1 cellular context compared by ENCODE assay signal in the genomic region with DNA sequence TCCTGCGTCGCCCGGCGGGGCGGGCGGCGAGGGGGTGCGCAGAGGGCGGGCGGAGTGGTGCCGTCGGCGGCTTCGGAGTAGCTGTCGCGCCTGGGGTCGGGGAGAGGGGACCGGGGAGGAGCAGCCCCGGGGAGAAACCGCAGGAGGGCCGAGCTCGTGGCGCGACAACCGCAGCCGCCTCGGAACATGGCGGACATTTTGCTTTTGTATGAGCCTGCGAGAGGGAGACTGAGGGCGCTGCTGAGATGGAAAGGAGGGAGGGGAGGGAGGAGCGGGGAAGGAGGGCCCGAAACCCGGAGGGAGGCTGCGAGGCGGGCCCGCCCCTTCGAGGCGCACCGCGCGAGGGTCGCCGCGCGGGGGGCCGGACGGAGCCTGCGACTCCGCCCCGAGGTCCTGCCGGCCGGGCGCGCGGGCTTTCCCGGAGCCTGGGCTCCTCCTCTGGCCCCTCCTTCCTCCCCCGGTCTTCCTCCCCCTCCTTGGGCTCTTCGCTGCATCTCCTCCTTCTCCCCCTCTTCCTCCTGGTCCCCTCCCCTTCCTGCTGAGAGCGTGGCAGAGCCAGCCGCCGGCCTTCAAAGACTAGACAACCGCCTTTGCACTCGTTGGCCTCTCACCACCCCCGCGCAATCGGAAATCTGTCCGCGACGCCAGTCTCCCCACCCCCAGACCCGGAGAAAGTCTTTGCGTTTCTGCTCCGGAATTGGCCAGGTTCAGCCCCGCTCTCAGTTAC.
TF ChIP-seq lines count a peak whose summit lies in the region.

No MANE protein-coding gene starts in this region.

TF ChIP-seq in K562, 482 proteins besides CTCF, POLR2A, EP300 and RAD21 (continued from another document and continues in another):
- TF ChIP-seq, protein P1, sequence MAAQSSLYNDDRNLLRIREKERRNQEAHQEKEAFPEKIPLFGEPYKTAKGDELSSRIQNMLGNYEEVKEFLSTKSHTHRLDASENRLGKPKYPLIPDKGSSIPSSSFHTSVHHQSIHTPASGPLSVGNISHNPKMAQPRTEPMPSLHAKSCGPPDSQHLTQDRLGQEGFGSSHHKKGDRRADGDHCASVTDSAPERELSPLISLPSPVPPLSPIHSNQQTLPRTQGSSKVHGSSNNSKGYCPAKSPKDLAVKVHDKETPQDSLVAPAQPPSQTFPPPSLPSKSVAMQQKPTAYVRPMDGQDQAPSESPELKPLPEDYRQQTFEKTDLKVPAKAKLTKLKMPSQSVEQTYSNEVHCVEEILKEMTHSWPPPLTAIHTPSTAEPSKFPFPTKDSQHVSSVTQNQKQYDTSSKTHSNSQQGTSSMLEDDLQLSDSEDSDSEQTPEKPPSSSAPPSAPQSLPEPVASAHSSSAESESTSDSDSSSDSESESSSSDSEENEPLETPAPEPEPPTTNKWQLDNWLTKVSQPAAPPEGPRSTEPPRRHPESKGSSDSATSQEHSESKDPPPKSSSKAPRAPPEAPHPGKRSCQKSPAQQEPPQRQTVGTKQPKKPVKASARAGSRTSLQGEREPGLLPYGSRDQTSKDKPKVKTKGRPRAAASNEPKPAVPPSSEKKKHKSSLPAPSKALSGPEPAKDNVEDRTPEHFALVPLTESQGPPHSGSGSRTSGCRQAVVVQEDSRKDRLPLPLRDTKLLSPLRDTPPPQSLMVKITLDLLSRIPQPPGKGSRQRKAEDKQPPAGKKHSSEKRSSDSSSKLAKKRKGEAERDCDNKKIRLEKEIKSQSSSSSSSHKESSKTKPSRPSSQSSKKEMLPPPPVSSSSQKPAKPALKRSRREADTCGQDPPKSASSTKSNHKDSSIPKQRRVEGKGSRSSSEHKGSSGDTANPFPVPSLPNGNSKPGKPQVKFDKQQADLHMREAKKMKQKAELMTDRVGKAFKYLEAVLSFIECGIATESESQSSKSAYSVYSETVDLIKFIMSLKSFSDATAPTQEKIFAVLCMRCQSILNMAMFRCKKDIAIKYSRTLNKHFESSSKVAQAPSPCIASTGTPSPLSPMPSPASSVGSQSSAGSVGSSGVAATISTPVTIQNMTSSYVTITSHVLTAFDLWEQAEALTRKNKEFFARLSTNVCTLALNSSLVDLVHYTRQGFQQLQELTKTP (IDR thresholded peaks at IDR 0.05; ENCODE audit: low read depth in 1 of 2, partially characterized antibody in 2 of 2) = no peak
- TF ChIP-seq, protein P2, sequence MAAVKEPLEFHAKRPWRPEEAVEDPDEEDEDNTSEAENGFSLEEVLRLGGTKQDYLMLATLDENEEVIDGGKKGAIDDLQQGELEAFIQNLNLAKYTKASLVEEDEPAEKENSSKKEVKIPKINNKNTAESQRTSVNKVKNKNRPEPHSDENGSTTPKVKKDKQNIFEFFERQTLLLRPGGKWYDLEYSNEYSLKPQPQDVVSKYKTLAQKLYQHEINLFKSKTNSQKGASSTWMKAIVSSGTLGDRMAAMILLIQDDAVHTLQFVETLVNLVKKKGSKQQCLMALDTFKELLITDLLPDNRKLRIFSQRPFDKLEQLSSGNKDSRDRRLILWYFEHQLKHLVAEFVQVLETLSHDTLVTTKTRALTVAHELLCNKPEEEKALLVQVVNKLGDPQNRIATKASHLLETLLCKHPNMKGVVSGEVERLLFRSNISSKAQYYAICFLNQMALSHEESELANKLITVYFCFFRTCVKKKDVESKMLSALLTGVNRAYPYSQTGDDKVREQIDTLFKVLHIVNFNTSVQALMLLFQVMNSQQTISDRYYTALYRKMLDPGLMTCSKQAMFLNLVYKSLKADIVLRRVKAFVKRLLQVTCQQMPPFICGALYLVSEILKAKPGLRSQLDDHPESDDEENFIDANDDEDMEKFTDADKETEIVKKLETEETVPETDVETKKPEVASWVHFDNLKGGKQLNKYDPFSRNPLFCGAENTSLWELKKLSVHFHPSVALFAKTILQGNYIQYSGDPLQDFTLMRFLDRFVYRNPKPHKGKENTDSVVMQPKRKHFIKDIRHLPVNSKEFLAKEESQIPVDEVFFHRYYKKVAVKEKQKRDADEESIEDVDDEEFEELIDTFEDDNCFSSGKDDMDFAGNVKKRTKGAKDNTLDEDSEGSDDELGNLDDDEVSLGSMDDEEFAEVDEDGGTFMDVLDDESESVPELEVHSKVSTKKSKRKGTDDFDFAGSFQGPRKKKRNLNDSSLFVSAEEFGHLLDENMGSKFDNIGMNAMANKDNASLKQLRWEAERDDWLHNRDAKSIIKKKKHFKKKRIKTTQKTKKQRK (IDR thresholded peaks at IDR 0.05; ENCODE audit: borderline replicate concordance, low read depth, low read length) = no peak
- TF ChIP-seq NRF1 (conservative IDR thresholded peaks at IDR 0.05 in 1 of 2, IDR thresholded peaks at IDR 0.05 in 1 of 2) (peak; percentile 61 to 65), FUS (optimal IDR thresholded peaks at IDR 0.05; ENCODE audit: low read depth, low read length) (no peak), CEBPG (CRISPR knock-in tag; IDR thresholded peaks at IDR 0.05) (no peak), CEBPG (tag; conservative IDR thresholded peaks at IDR 0.05 in 1 of 2, IDR thresholded peaks at IDR 0.05 in 1 of 2) (no peak), ZNF696 (CRISPR knock-in tag; conservative IDR thresholded peaks at IDR 0.05) (no peak), KDM4B (IDR thresholded peaks at IDR 0.05; ENCODE audit: borderline replicate concordance in 2 of 2, low read depth in 1 of 2) (peak in 1 of 2 experiments; percentile 84; a peak in 2 of 4 replicates), POLR3A (IDR thresholded peaks at IDR 0.05; ENCODE audit: borderline replicate concordance, extremely low read depth, insufficient read depth, insufficient read length) (no peak), ZNF780A (CRISPR knock-in tag; IDR thresholded peaks at IDR 0.05) (no peak), SIN3A (IDR thresholded peaks at IDR 0.05; ENCODE audit: borderline replicate concordance in 2 of 2, control insufficient read depth in 1 of 2, low read depth in 2 of 2, low read length in 2 of 2) (0 out of 4 replicates have a peak, but pooled peaks have one; percentile 39 to 50), TAF15 (IDR thresholded peaks at IDR 0.05; ENCODE audit: low read depth, low read length) (no peak), CBX1 (IDR thresholded peaks at IDR 0.05; ENCODE audit: low read depth) (no peak), HEY1 (CRISPR knock-in tag; IDR thresholded peaks at IDR 0.05; ENCODE audit: borderline replicate concordance) (no peak), TAF9B (IDR thresholded peaks at IDR 0.05; ENCODE audit: partially characterized antibody) (peak; percentile 54), NCOA4 (IDR thresholded peaks at IDR 0.05; ENCODE audit: partially characterized antibody) (no peak), YBX1 (IDR thresholded peaks at IDR 0.05) (no peak), CBFB (CRISPR knock-in tag; IDR thresholded peaks at IDR 0.05) (no peak), TSC22D4 (tag; IDR thresholded peaks at IDR 0.05) (no peak)
- TF ChIP-seq, protein P3, sequence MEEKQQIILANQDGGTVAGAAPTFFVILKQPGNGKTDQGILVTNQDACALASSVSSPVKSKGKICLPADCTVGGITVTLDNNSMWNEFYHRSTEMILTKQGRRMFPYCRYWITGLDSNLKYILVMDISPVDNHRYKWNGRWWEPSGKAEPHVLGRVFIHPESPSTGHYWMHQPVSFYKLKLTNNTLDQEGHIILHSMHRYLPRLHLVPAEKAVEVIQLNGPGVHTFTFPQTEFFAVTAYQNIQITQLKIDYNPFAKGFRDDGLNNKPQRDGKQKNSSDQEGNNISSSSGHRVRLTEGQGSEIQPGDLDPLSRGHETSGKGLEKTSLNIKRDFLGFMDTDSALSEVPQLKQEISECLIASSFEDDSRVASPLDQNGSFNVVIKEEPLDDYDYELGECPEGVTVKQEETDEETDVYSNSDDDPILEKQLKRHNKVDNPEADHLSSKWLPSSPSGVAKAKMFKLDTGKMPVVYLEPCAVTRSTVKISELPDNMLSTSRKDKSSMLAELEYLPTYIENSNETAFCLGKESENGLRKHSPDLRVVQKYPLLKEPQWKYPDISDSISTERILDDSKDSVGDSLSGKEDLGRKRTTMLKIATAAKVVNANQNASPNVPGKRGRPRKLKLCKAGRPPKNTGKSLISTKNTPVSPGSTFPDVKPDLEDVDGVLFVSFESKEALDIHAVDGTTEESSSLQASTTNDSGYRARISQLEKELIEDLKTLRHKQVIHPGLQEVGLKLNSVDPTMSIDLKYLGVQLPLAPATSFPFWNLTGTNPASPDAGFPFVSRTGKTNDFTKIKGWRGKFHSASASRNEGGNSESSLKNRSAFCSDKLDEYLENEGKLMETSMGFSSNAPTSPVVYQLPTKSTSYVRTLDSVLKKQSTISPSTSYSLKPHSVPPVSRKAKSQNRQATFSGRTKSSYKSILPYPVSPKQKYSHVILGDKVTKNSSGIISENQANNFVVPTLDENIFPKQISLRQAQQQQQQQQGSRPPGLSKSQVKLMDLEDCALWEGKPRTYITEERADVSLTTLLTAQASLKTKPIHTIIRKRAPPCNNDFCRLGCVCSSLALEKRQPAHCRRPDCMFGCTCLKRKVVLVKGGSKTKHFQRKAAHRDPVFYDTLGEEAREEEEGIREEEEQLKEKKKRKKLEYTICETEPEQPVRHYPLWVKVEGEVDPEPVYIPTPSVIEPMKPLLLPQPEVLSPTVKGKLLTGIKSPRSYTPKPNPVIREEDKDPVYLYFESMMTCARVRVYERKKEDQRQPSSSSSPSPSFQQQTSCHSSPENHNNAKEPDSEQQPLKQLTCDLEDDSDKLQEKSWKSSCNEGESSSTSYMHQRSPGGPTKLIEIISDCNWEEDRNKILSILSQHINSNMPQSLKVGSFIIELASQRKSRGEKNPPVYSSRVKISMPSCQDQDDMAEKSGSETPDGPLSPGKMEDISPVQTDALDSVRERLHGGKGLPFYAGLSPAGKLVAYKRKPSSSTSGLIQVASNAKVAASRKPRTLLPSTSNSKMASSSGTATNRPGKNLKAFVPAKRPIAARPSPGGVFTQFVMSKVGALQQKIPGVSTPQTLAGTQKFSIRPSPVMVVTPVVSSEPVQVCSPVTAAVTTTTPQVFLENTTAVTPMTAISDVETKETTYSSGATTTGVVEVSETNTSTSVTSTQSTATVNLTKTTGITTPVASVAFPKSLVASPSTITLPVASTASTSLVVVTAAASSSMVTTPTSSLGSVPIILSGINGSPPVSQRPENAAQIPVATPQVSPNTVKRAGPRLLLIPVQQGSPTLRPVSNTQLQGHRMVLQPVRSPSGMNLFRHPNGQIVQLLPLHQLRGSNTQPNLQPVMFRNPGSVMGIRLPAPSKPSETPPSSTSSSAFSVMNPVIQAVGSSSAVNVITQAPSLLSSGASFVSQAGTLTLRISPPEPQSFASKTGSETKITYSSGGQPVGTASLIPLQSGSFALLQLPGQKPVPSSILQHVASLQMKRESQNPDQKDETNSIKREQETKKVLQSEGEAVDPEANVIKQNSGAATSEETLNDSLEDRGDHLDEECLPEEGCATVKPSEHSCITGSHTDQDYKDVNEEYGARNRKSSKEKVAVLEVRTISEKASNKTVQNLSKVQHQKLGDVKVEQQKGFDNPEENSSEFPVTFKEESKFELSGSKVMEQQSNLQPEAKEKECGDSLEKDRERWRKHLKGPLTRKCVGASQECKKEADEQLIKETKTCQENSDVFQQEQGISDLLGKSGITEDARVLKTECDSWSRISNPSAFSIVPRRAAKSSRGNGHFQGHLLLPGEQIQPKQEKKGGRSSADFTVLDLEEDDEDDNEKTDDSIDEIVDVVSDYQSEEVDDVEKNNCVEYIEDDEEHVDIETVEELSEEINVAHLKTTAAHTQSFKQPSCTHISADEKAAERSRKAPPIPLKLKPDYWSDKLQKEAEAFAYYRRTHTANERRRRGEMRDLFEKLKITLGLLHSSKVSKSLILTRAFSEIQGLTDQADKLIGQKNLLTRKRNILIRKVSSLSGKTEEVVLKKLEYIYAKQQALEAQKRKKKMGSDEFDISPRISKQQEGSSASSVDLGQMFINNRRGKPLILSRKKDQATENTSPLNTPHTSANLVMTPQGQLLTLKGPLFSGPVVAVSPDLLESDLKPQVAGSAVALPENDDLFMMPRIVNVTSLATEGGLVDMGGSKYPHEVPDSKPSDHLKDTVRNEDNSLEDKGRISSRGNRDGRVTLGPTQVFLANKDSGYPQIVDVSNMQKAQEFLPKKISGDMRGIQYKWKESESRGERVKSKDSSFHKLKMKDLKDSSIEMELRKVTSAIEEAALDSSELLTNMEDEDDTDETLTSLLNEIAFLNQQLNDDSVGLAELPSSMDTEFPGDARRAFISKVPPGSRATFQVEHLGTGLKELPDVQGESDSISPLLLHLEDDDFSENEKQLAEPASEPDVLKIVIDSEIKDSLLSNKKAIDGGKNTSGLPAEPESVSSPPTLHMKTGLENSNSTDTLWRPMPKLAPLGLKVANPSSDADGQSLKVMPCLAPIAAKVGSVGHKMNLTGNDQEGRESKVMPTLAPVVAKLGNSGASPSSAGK (IDR thresholded peaks at IDR 0.05) = peak; percentile 71; the same call in 1 of the 2 replicates
- TF ChIP-seq, protein P4, sequence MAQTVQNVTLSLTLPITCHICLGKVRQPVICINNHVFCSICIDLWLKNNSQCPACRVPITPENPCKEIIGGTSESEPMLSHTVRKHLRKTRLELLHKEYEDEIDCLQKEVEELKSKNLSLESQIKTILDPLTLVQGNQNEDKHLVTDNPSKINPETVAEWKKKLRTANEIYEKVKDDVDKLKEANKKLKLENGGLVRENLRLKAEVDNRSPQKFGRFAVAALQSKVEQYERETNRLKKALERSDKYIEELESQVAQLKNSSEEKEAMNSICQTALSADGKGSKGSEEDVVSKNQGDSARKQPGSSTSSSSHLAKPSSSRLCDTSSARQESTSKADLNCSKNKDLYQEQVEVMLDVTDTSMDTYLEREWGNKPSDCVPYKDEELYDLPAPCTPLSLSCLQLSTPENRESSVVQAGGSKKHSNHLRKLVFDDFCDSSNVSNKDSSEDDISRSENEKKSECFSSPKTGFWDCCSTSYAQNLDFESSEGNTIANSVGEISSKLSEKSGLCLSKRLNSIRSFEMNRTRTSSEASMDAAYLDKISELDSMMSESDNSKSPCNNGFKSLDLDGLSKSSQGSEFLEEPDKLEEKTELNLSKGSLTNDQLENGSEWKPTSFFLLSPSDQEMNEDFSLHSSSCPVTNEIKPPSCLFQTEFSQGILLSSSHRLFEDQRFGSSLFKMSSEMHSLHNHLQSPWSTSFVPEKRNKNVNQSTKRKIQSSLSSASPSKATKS (CRISPR knock-in tag; IDR thresholded peaks at IDR 0.05) = no peak
- TF ChIP-seq, protein P5, sequence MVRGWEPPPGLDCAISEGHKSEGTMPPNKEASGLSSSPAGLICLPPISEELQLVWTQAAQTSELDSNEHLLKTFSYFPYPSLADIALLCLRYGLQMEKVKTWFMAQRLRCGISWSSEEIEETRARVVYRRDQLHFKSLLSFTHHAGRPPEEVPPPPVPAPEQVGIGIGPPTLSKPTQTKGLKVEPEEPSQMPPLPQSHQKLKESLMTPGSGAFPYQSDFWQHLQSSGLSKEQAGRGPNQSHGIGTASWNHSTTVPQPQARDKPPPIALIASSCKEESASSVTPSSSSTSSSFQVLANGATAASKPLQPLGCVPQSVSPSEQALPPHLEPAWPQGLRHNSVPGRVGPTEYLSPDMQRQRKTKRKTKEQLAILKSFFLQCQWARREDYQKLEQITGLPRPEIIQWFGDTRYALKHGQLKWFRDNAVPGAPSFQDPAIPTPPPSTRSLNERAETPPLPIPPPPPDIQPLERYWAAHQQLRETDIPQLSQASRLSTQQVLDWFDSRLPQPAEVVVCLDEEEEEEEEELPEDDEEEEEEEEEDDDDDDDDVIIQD (CRISPR knock-in tag; IDR thresholded peaks at IDR 0.05) = no peak
- TF ChIP-seq, protein P6, sequence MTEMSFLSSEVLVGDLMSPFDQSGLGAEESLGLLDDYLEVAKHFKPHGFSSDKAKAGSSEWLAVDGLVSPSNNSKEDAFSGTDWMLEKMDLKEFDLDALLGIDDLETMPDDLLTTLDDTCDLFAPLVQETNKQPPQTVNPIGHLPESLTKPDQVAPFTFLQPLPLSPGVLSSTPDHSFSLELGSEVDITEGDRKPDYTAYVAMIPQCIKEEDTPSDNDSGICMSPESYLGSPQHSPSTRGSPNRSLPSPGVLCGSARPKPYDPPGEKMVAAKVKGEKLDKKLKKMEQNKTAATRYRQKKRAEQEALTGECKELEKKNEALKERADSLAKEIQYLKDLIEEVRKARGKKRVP (CRISPR knock-in tag; IDR thresholded peaks at IDR 0.05) = no peak
